ENCODE assay signal across 9 cellular contexts in genomic region chr6:2127484-2127911, GRCh38.
DNase-seq lines count a peak whose midpoint lies in the region; ATAC-seq, FAIRE-seq and TF ChIP-seq lines count a peak whose summit lies in the region.
"Had no signal": no experiment of that assay in that cellular context is flagged by ENCODE, and none has a peak within 500 bp of the region (broad histone marks: within the 10 kb centered on the region; RNA-seq: fewer than 3 reads in every experiment).

No MANE protein-coding gene starts in this region.

- H3K9ac ChIP-seq in H1 (replicated peaks in 1 of 4; ENCODE audit: extremely low read depth in 1 of 4, low read depth in 3 of 4, low read length in 3 of 4), result no peak overlapping the region

- no peak overlapping the region for H3K14ac ChIP-seq in H1 (ENCODE audit: insufficient read length)

- peak; percentile 48 for ATAC-seq in GM18868 (IDR thresholded peaks at IDR 0.05; ENCODE audit: unreplicated experiment)
- peak; percentile 37 to 73 (median 50) for ATAC-seq in T-cell (replicated peaks in 1 of 4)

- no peaks in the 10 kb centered on the region for H3K27me3 ChIP-seq in H1 (replicated peaks in 1 of 4; ENCODE audit: control insufficient read depth in 3 of 4, extremely low read depth in 1 of 4, insufficient read depth in 3 of 4, low read length in 3 of 4)
- H3K27me3 ChIP-seq: ovary had no signal

- no peak overlapping the region for H3K56ac ChIP-seq in H1 (replicated peaks; ENCODE audit: insufficient read length, low read depth, low read length)

- H3K27ac ChIP-seq in H1 (ENCODE audit: low read depth, low read length), result no peak overlapping the region
- H3K27ac ChIP-seq: ovary had no signal

- H3K27ac Mint-ChIP-seq in T-cell, result no peak overlapping the region

- H3K27me3 Mint-ChIP-seq in T-cell, result no peaks in the 10 kb centered on the region

- H3K4me3 Mint-ChIP-seq in T-cell, result peak overlapping the region in 1 of 3 donors; percentile 13

- 0 out of 2 replicates have a peak overlapping the region, but pooled peaks have one; percentile 9 for H2AK5ac ChIP-seq in H1 (ENCODE audit: low read depth, low read length)

- H3K36me3 ChIP-seq in H1 (ENCODE audit: control insufficient read depth in 2 of 4, insufficient read depth in 4 of 4, low read length in 3 of 4), result no peaks in the 10 kb centered on the region
- H3K36me3 ChIP-seq: ovary had no signal

- no peak overlapping the region; the same call in 1 of the 2 replicates for H4K8ac ChIP-seq in H1 (ENCODE audit: extremely low read depth, insufficient read depth, low read length)

- no peak overlapping the region for H3K18ac ChIP-seq in H1 (ENCODE audit: extremely low read depth, low read length)

- POLR2A ChIA-PET in T-cell (lab: Charles Lee) (interaction anchor here (0.6 to 0.7 kb wide), 3 partner anchors 48 to 217 kb away, joined by 3 to 4 read pairs (median 3); no protein-coding TSS in a partner anchor), H1 (lab: Charles Lee; ENCODE audit: partially characterized antibody) (no interaction called here)

- H3K4me1 ChIP-seq in H1 (replicated peaks in 1 of 4; ENCODE audit: control insufficient read depth in 3 of 4, insufficient read depth in 4 of 4, low read length in 3 of 4), result no peaks in the 10 kb centered on the region; a peak in 1 of 7 replicates

- H3K23ac ChIP-seq in H1 (ENCODE audit: insufficient read length), result no peak overlapping the region

- no peak overlapping the region for H3K4ac ChIP-seq in H1 (replicated peaks; ENCODE audit: insufficient read length, low read depth, low read length)

- 95% methylated on average over 12 of the region's 12 CpGs; no CpG with 5 or more reads in 1 of the 2 experiments for WGBS in H1 (ENCODE audit: extremely low coverage in 1 of 2, insufficient coverage in 1 of 2, insufficient read length in 1 of 2, insufficient replicate concordance in 2 of 2, low coverage in 1 of 2, low lambda C conversion rate in 2 of 2, missing lambda C conversion rate in 1 of 2), 2 experiments

- TF ChIP-seq RAD21 in H1 (IDR thresholded peaks at IDR 0.05 in 1 of 2, conservative IDR thresholded peaks at IDR 0.05 in 1 of 2; ENCODE audit: low read depth in 2 of 2, low read length in 2 of 2), result no peak

- no peak for TF ChIP-seq POLR2A in H1 (IDR thresholded peaks at IDR 0.05; ENCODE audit: control extremely low read depth in 1 of 2, low read depth in 2 of 2, low read length in 2 of 2)

- peak in 22 of 34 experiments; percentile 0 to 26 (median 4) for DNase-seq in T-cell
- DNase-seq in H1 (ENCODE audit: low read depth in 1 of 2, low spot score in 2 of 2), result no peak
- DNase-seq in stimulated activated CD4-positive, alpha-beta T cell treated with anti-CD3 and anti-CD28 coated beads, Interleukin-2, amount 100 ng/mL, for 48 hours, result peak; percentile 29 to 30
- DNase-seq in iPS-NIHi7 (ENCODE audit: extremely low spot score), result no peak
- no peak for DNase-seq in amniotic stem cell (lab: John Stamatoyannopoulos, UW)
- no peak for DNase-seq in NCI-H1105 treated with DMSO at 0.1 percent for 48 hours (lab: John Stamatoyannopoulos, UW)
- DNase-seq in SHP77 (lab: John Stamatoyannopoulos, UW), result no peak

- peaks cover 22% of the 10 kb centered on the region for H3K36me3 Mint-ChIP-seq in T-cell

- no peak overlapping the region for H2BK20ac ChIP-seq in H1 (ENCODE audit: low read length)

- no peak overlapping the region for H2AFZ ChIP-seq in H1 (ENCODE audit: low read length)

- TF ChIP-seq EP300 in H1 (IDR thresholded peaks at IDR 0.05; ENCODE audit: borderline replicate concordance in 1 of 2, low read depth in 2 of 2, low read length in 2 of 2), result no peak

- no peak for TF ChIP-seq CTCF in H1 (IDR thresholded peaks at IDR 0.05; ENCODE audit: control extremely low read depth in 1 of 3, insufficient read depth in 1 of 3, low read depth in 1 of 3, low read length in 3 of 3)

- no peak for FAIRE-seq in H1 (lab: Jason Lieb, UNC)

- H4K5ac ChIP-seq in H1 (ENCODE audit: insufficient read length, low read depth, low read length), result no peak overlapping the region

- H2BK5ac ChIP-seq in H1 (ENCODE audit: low read depth, low read length), result no peak overlapping the region

- H3K4me1 Mint-ChIP-seq in T-cell, result peaks cover 27 to 46% (median 32%) of the 10 kb centered on the region in 3 donors

- H3K23me2 ChIP-seq in H1 (ENCODE audit: low read depth, low read length), result no peaks in the 10 kb centered on the region

- no peak overlapping the region for H2BK12ac ChIP-seq in H1 (ENCODE audit: low read depth, low read length)

- H3K4me3 ChIP-seq in H1 (ENCODE audit: extremely low read depth in 1 of 4, insufficient read depth in 2 of 4, low read depth in 3 of 4, low read length in 4 of 4), result no peak overlapping the region
- H3K4me3 ChIP-seq: ovary had no signal

- CTCF ChIA-PET in T-cell (lab: Charles Lee), result interaction anchor here in 1 of 2 donors (0.6 kb wide), 2 partner anchors 9 to 1405 kb away, joined by 3 read pairs; no protein-coding TSS in a partner anchor
- CTCF ChIA-PET in H1 (lab: Charles Lee; ENCODE audit: partially characterized antibody), result no interaction called here

- no peaks in the 10 kb centered on the region for H3K9me3 ChIP-seq in H1 (ENCODE audit: insufficient read depth in 2 of 2, low read depth in 1 of 2, low read length in 1 of 2)
- H3K9me3 ChIP-seq: ovary had no signal

- no peaks in the 10 kb centered on the region for H4K20me1 ChIP-seq in H1 (replicated peaks in 1 of 2; ENCODE audit: control insufficient read depth in 1 of 2, insufficient read depth in 2 of 2, low read length in 2 of 2)

- peaks cover 0 to 6% of the 10 kb centered on the region in 2 experiments; a peak in 1 of 4 replicates for H3K79me2 ChIP-seq in H1 (ENCODE audit: control insufficient read depth in 1 of 2, insufficient read depth in 2 of 2, low read length in 2 of 2)

- H2BK15ac ChIP-seq in H1 (ENCODE audit: low read length), result no peak overlapping the region

- H3K79me1 ChIP-seq in H1 (ENCODE audit: low read depth, low read length), result no peaks in the 10 kb centered on the region

- H3K4me2 ChIP-seq in H1 (ENCODE audit: insufficient read depth in 1 of 2, low read depth in 2 of 2, low read length in 2 of 2), result no peak overlapping the region

- no peak overlapping the region for H2BK120ac ChIP-seq in H1 (replicated peaks; ENCODE audit: low read depth, low read length)

- no peak overlapping the region for H4K91ac ChIP-seq in H1 (replicated peaks; ENCODE audit: insufficient read length, low read length)

- no peaks in the 10 kb centered on the region for H3K9me3 Mint-ChIP-seq in T-cell

TF ChIP-seq in H1, 55 proteins besides CTCF, POLR2A, EP300 and RAD21:
- no peak for TF ChIP-seq RNF2 (IDR thresholded peaks at IDR 0.05; ENCODE audit: borderline replicate concordance, low read depth, low read length, missing control alignments, poor library complexity, severe bottlenecking)
TF ChIP-seq in H1: peak in this region for 0.

Comparison
In these comparisons a context has a peak if more than half of its experiments do, and no peak if none do; other contexts are left out.
1. DNase-seq: peak in T-cell (22 of 34) and stimulated activated CD4-positive, alpha-beta T cell treated with anti-CD3 and anti-CD28 coated beads, Interleukin-2, amount 100 ng/mL, for 48 hours (2 of 2); none in H1 (0 of 2), iPS-NIHi7 (single experiment), amniotic stem cell (single experiment), NCI-H1105 treated with DMSO at 0.1 percent for 48 hours (single experiment) and SHP77 (0 of 2).